ENCODE assay signal across 12 cellular contexts in the genomic region with DNA sequence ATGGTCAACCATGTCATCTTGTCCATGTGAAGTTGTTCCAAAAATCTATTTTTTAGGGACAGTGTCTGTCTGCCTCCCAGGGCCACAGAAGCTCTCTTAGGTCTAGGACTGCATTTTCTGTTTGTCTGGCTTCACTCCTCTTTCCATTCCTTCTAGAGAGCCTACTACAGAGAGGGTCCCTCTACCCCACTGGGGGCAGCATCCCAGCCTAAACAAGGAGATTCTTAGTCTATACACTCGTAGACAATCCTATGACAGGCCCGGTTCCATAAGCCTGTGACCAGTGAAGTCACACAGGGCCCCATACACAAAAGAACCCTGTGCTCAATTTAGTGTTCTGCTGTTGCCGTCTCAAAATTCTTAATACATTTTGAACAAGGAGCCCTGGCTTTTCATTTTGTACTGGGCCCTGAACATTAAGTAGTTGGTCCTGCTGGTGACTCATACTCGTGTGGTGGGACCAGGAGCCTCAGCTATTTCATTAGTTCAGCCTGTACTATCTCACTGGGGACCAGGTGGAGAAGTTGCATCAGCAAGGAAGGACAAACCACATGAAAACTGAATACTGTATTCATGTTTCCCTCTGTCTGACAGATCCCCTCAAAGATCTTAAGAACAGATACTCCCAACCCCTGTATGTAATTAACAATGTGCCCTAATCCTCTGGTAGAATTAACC. TPM values are rescaled to one million over a fixed set of nuclear protein-coding genes. Genes with fewer than 3 reads are reported as not detected.
A peak's percentile ranks its signal among the peaks of the same experiment; 100 is the strongest.
DNase-seq lines count a peak whose midpoint lies in the region; ATAC-seq, FAIRE-seq and TF ChIP-seq lines count a peak whose summit lies in the region.
"Had no signal": no experiment of that assay in that cellular context is flagged by ENCODE, and none has a peak within 500 bp of the region (broad histone marks: within the 10 kb centered on the region; RNA-seq: fewer than 3 reads in every experiment).

No MANE protein-coding gene starts in this region.

- in situ Hi-C loops in K562 (cut with MboI): no loop called here

- peak overlapping the region in 9 of 11 experiments; percentile 7 to 57 (median 48); a peak in 17 of 22 replicates for H3K4me2 ChIP-seq in BLaER1 treated with 17β-estradiol and CSF1 and Interleukin-3, amounts not matched to agents 10 nM and 100 nM
- H3K4me2 ChIP-seq in K562 (ENCODE audit: insufficient read depth, low read length): no peak overlapping the region

- no peaks in the 10 kb centered on the region for H3K9me1 ChIP-seq in K562 (ENCODE audit: control insufficient read depth, insufficient read depth, low read length)

- CTCF ChIA-PET in K562 (lab: Yijun Ruan, JAX; ENCODE audit: low intra/inter-chr PET ratio): no interaction called here

- no peak for TF ChIP-seq RAD21 in K562 (CRISPR knock-in tag; conservative IDR thresholded peaks at IDR 0.05 in 1 of 2, IDR thresholded peaks at IDR 0.05 in 1 of 2)

- H3K79me2 ChIP-seq in K562 (ENCODE audit: control insufficient read depth, insufficient read depth, low read length): no peaks in the 10 kb centered on the region

- WGBS in K562 (ENCODE audit: insufficient coverage, low coverage, missing lambda C conversion rate): 15% methylated on average over 4 of the region's 4 CpGs

- H3K36me3 ChIP-seq in BLaER1 treated with 17β-estradiol and CSF1 and Interleukin-3, amounts not matched to agents 10 nM and 100 nM: no peaks in the 10 kb centered on the region
- no peaks in the 10 kb centered on the region for H3K36me3 ChIP-seq in K562 (ENCODE audit: control insufficient read depth, insufficient read depth, low read length)
- H3K36me3 ChIP-seq: cardiac muscle cell, ovary, upper lobe of left lung had no signal

- intact Hi-C loops in K562 (cut with micrococcal nuclease): no loop called here

- H4K20me1 ChIP-seq in BLaER1 treated with 17β-estradiol and CSF1 and Interleukin-3, amounts not matched to agents 10 nM and 100 nM: no peaks in the 10 kb centered on the region
- no peaks in the 10 kb centered on the region; the same call in 1 of the 2 replicates for H4K20me1 ChIP-seq in K562 (replicated peaks; ENCODE audit: control insufficient read depth, insufficient read depth, low read length)

- H2AFZ ChIP-seq in K562 (ENCODE audit: low read depth, low read length): peak overlapping the region; percentile 23

- DNase-seq in Jurkat, Clone E6-1 (ENCODE audit: low read depth, low spot score): peak; percentile 43
- DNase-seq in K562 (ENCODE audit: extremely low read depth in 1 of 4, low spot score in 3 of 4) (peak in 1 of 4 experiments; percentile 30), kidney tubule cell (ENCODE audit: low spot score) (peak; percentile 39), UCSD-AML1 (lab: John Stamatoyannopoulos, UW; ENCODE audit: unreplicated experiment) (no peak)
- DNase-seq: COR-L47, upper lobe of left lung had no signal

- H3K27ac ChIP-seq in BLaER1 treated with 17β-estradiol and CSF1 and Interleukin-3, amounts not matched to agents 10 nM and 100 nM: peak overlapping the region in 5 of 11 experiments; percentile 39 to 70 (median 46); a peak in 9 of 22 replicates
- no peak overlapping the region for H3K27ac ChIP-seq in K562 (ENCODE audit: extremely low read depth, low read depth, low read length)
- H3K27ac ChIP-seq: cardiac muscle cell, ovary had no signal

- POLR2A ChIA-PET in K562 (lab: Yijun Ruan, JAX): interaction anchor here (1.5 kb wide), 1 partner anchor 11 kb away, joined by 6 read pairs; no protein-coding TSS in a partner anchor

- no peak for TF ChIP-seq EP300 in K562 (IDR thresholded peaks at IDR 0.05; ENCODE audit: low read length)

- no peaks in the 10 kb centered on the region for H3K27me3 ChIP-seq in BLaER1 treated with 17β-estradiol and CSF1 and Interleukin-3, amounts not matched to agents 10 nM and 100 nM
- H3K27me3 ChIP-seq in K562 (ENCODE audit: control insufficient read depth in 2 of 2, insufficient read depth in 2 of 2, low read length in 2 of 2): peaks cover 21 to 27% of the 10 kb centered on the region in 2 experiments; a peak in 3 of 5 replicates
- H3K27me3 ChIP-seq: cardiac muscle cell, ovary, upper lobe of left lung had no signal

- peaks cover 0 to 18% (median 11%) of the 10 kb centered on the region in 10 experiments; a peak in 15 of 20 replicates for H3K4me1 ChIP-seq in BLaER1 treated with 17β-estradiol and CSF1 and Interleukin-3, amounts not matched to agents 10 nM and 100 nM
- 0 out of 5 replicates have a peak, but pooled peaks cover 0 to 9% of the 10 kb centered on the region in 2 experiments for H3K4me1 ChIP-seq in K562 (replicated peaks in 1 of 2; ENCODE audit: control insufficient read depth in 2 of 2, insufficient read depth in 2 of 2, low read length in 2 of 2)

- ATAC-seq in K562 (peak; percentile 73), GM18907 (IDR thresholded peaks at IDR 0.05; ENCODE audit: unreplicated experiment) (no peak), HG03354 (IDR thresholded peaks at IDR 0.05; ENCODE audit: poor library complexity, severe bottlenecking, unreplicated experiment) (no peak), HG03095 (IDR thresholded peaks at IDR 0.05; ENCODE audit: unreplicated experiment) (no peak)

- no TSS peak for BruUV-seq in K562 (replicated peaks; lab: Mats Ljungman, UMichigan)

- TF ChIP-seq CTCF in K562 (IDR thresholded peaks at IDR 0.05 in 2 of 3, conservative IDR thresholded peaks at IDR 0.05 in 1 of 3; ENCODE audit: insufficient read depth in 2 of 3, low read depth in 1 of 3, low read length in 3 of 3): no peak

- TF ChIP-seq POLR2A in K562 (conservative IDR thresholded peaks at IDR 0.05): no peak

- no peak overlapping the region for H3K4me3 ChIP-seq in BLaER1 treated with 17β-estradiol and CSF1 and Interleukin-3, amounts not matched to agents 10 nM and 100 nM
- H3K4me3 ChIP-seq in Jurkat, Clone E6-1 (ENCODE audit: low read length): no peak overlapping the region
- H3K4me3 ChIP-seq in K562: no peak overlapping the region
- H3K4me3 ChIP-seq: cardiac muscle cell, ovary, upper lobe of left lung had no signal

- no peaks in the 10 kb centered on the region; a peak in 4 of 22 replicates for H3K9me3 ChIP-seq in BLaER1 treated with 17β-estradiol and CSF1 and Interleukin-3, amounts not matched to agents 10 nM and 100 nM (replicated peaks in 1 of 11)
- H3K9me3 ChIP-seq in K562 (replicated peaks; ENCODE audit: control insufficient read depth, insufficient read depth, low read depth, low read length): no peaks in the 10 kb centered on the region
- H3K9me3 ChIP-seq: ovary, upper lobe of left lung had no signal

- peak overlapping the region in 1 of 11 experiments; percentile 41; a peak in 2 of 22 replicates for H3K9ac ChIP-seq in BLaER1 treated with 17β-estradiol and CSF1 and Interleukin-3, amounts not matched to agents 10 nM and 100 nM
- no peak overlapping the region for H3K9ac ChIP-seq in K562 (ENCODE audit: insufficient read depth in 1 of 2, low read depth in 2 of 2, low read length in 2 of 2)

- FAIRE-seq in K562 (lab: Jason Lieb, UNC): no peak

TF ChIP-seq in K562, 482 proteins besides CTCF, POLR2A, EP300 and RAD21 (continues in another document):
- TF ChIP-seq TEAD1 (CRISPR knock-in tag; IDR thresholded peaks at IDR 0.05) (no peak), MYC (IDR thresholded peaks at IDR 0.05; ENCODE audit: low read depth, low read length) (peak; percentile 55), MYC (CRISPR knock-in tag; IDR thresholded peaks at IDR 0.05; ENCODE audit: borderline replicate concordance, low read depth) (no peak), LARP7 (IDR thresholded peaks at IDR 0.05) (no peak)

RNA-seq across cellular contexts. Expression of gene FAM180A, which starts 23.5 kb away (rescaled TPM):
- not detected for polyA plus RNA-seq in Jurkat, Clone E6-1 (2012; ENCODE audit: insufficient read depth, insufficient read length)
- total RNA-seq in K562 (2011; cell fraction: chromatin; rRNA removed; ENCODE audit: low replicate concordance): not detected in 2 replicates
- total RNA-seq in K562 (2011; cell fraction: nucleolus; rRNA removed): not detected in 2 replicates
- total RNA-seq in K562 (2011; cell fraction: nucleoplasm; rRNA removed): not detected in 2 replicates
- total RNA-seq in K562 (2014; rRNA removed) (not detected in 2 replicates), K562 (2014; rRNA removed; fragmentation: Illumina TruSeq; extraction: Trizol) (not detected in 2 replicates), K562 (2015; rRNA removed; fragmentation: Illumina TruSeq; extraction: Trizol) (not detected in 2 replicates), K562 (2021) (not detected in 2 replicates)
- polyA plus RNA-seq in K562 (2011; rRNA removed) (not detected in 2 replicates), K562 (2014; fragmentation: Illumina TruSeq; extraction: Trizol) (not detected in 2 replicates), K562 (2014; fragmentation: Nextera tagmentation; extraction: Ambion mirVana) (not detected), K562 (2014; rRNA removed) (not detected in 2 replicates)
- polyA plus RNA-seq in K562 (2011; cell fraction: cytosol; rRNA removed): not detected in 2 replicates
- polyA plus RNA-seq in K562 (2011; cell fraction: nucleus; rRNA removed): not detected in 2 replicates
- 0.07 TPM in 1 of 2 replicates, not detected in the other for polyA plus RNA-seq in K562 (2012)
- polyA minus RNA-seq in K562 (2011; rRNA and poly(A)+ RNA removed): not detected in 2 replicates
- not detected in 2 replicates for polyA minus RNA-seq in K562 (2011; cell fraction: cytosol; rRNA and poly(A)+ RNA removed)
- not detected in 2 replicates for polyA minus RNA-seq in K562 (2011; cell fraction: nucleus; rRNA and poly(A)+ RNA removed)
- total RNA-seq: cardiac muscle cell had no signal
- polyA plus RNA-seq: cardiac muscle cell had no signal

RNA-seq across cellular contexts. Expression of gene SLC13A4, which starts 44.1 kb away (rescaled TPM):
- not detected for polyA plus RNA-seq in Jurkat, Clone E6-1 (2012; ENCODE audit: insufficient read depth, insufficient read length)
- 0.62 and 1.4 TPM in 2 replicates for total RNA-seq in K562 (2011; cell fraction: chromatin; rRNA removed; ENCODE audit: low replicate concordance)
- total RNA-seq in K562 (2011; cell fraction: nucleolus; rRNA removed): 0.39 and 0.50 TPM in 2 replicates
- total RNA-seq in K562 (2011; cell fraction: nucleoplasm; rRNA removed): 0.88 and 1.2 TPM in 2 replicates
- 0.23 and 0.45 TPM in 2 replicates for total RNA-seq in K562 (2014; rRNA removed)
- total RNA-seq in K562 (2014; rRNA removed; fragmentation: Illumina TruSeq; extraction: Trizol): 0.22 and 0.51 TPM in 2 replicates
- total RNA-seq in K562 (2015; rRNA removed; fragmentation: Illumina TruSeq; extraction: Trizol): 0.19 and 0.36 TPM in 2 replicates
- total RNA-seq in K562 (2021): 0.60 and 0.66 TPM in 2 replicates
- polyA plus RNA-seq in K562 (2011; rRNA removed): 0.11 and 0.60 TPM in 2 replicates
- polyA plus RNA-seq in K562 (2011; cell fraction: cytosol; rRNA removed): 0.37 and 1.3 TPM in 2 replicates
- polyA plus RNA-seq in K562 (2011; cell fraction: nucleus; rRNA removed): 0.17 and 1.1 TPM in 2 replicates
- polyA plus RNA-seq in K562 (2012): 0.90 and 1.9 TPM in 2 replicates
- polyA plus RNA-seq in K562 (2014; fragmentation: Illumina TruSeq; extraction: Trizol): 0.86 and 1.0 TPM in 2 replicates
- under 1 TPM; 0.27 to 0.48 TPM for polyA plus RNA-seq in K562 (2014; fragmentation: Nextera tagmentation; extraction: Ambion mirVana)
- polyA plus RNA-seq in K562 (2014; rRNA removed): 0.41 and 0.66 TPM in 2 replicates
- polyA minus RNA-seq in K562 (2011; rRNA and poly(A)+ RNA removed): 0.14 and 0.27 TPM in 2 replicates
- not detected in 2 replicates for polyA minus RNA-seq in K562 (2011; cell fraction: cytosol; rRNA and poly(A)+ RNA removed)
- polyA minus RNA-seq in K562 (2011; cell fraction: nucleus; rRNA and poly(A)+ RNA removed): 0.44 TPM in 1 of 2 replicates, not detected in the other
